In genomic region chr19:45780146-45780447, GRCh38 we compare ENCODE assay signal across 11 cellular contexts. TPM values are rescaled to one million over a fixed set of nuclear protein-coding genes. Genes with fewer than 3 reads are reported as not detected.
DNase-seq lines count a peak whose midpoint lies in the region; ATAC-seq and TF ChIP-seq lines count a peak whose summit lies in the region.
"Had no signal": no experiment of that assay in that cellular context is flagged by ENCODE, and none has a peak within 500 bp of the region (broad histone marks: within the 10 kb centered on the region; RNA-seq: fewer than 3 reads in every experiment).

No MANE protein-coding gene starts in this region.

- H3K9me3 Mint-ChIP-seq in WTC11, result no peaks in the 10 kb centered on the region
- H3K9me3 Mint-ChIP-seq: activated CD4-positive, alpha-beta memory T cell treated with anti-CD3 and anti-CD28 coated beads for 36 hours had no signal

- peaks cover 32% of the 10 kb centered on the region for H3K27me3 Mint-ChIP-seq in WTC11 (ENCODE audit: low read depth)

- H3K4me3 Mint-ChIP-seq in WTC11, result peak overlapping the region; percentile 78

- peaks cover 12% of the 10 kb centered on the region; the same call in 1 of the 2 replicates for H3K36me3 Mint-ChIP-seq in WTC11

- TF ChIP-seq CTCF in WTC11 (IDR thresholded peaks at IDR 0.05), result no peak
- no peak for TF ChIP-seq CTCF in thoracic aorta (IDR thresholded peaks at IDR 0.05)

- no peak overlapping the region for H3K27ac Mint-ChIP-seq in WTC11
- H3K27ac Mint-ChIP-seq: activated CD4-positive, alpha-beta memory T cell treated with anti-CD3 and anti-CD28 coated beads for 36 hours had no signal

- peaks cover 28% of the 10 kb centered on the region for H3K36me3 ChIP-seq in thoracic aorta

- H3K9me3 ChIP-seq in thoracic aorta, result no peaks in the 10 kb centered on the region
- H3K9me3 ChIP-seq: SJSA1 had no signal

- H3K4me3 ChIP-seq in thoracic aorta, result peak overlapping the region; percentile 91
- H3K4me3 ChIP-seq: SJSA1 had no signal

- ATAC-seq in WTC11 (no peak), left lobe of liver (peak; percentile 1), thoracic aorta (ENCODE audit: insufficient number of reproducible peaks, low FRiP score, low read depth) (no peak)

- POLR2A ChIA-PET in WTC11 (lab: Charles Lee), result interaction anchor here (5.4 kb wide), 1 partner anchor 10 kb away, joined by 70 read pairs; the partner anchor contains the start of gene SIX5

- no peaks in the 10 kb centered on the region for H3K27me3 ChIP-seq in thoracic aorta (replicated peaks; ENCODE audit: insufficient read depth)
- H3K27me3 ChIP-seq: SJSA1 had no signal

- peaks cover 33% of the 10 kb centered on the region for H3K4me1 Mint-ChIP-seq in WTC11

- peak overlapping the region; percentile 97 to 98 for H3K27ac ChIP-seq in thoracic aorta
- H3K27ac ChIP-seq: SJSA1 had no signal

- DNase-seq in NCI-H2196 (lab: John Stamatoyannopoulos, UW; ENCODE audit: unreplicated experiment) (peak; percentile 33), NCI-H2196 treated with DMSO at 0.1 percent for 48 hours (lab: John Stamatoyannopoulos, UW; ENCODE audit: unreplicated experiment) (no peak), WTC11 (ENCODE audit: low spot score) (peak; percentile 27), left lobe of liver (ENCODE audit: low spot score) (no peak), thoracic aorta (ENCODE audit: low spot score) (no peak), HPDE6-E6E7 (ENCODE audit: extremely low spot score) (no peak), GDM1 (lab: John Stamatoyannopoulos, UW) (no peak), NCI-H1436 (lab: John Stamatoyannopoulos, UW) (no peak)
- DNase-seq: GF-D8 had no signal

- CTCF ChIA-PET in WTC11 (lab: Charles Lee), result interaction anchor here (1.7 to 5.4 kb wide), 3 partner anchors 11 to 36 kb away, joined by 5 to 175 read pairs (median 30); partner anchors contain the start of genes RSPH6A and SIX5

- H3K4me1 ChIP-seq in thoracic aorta (ENCODE audit: control insufficient read depth in 1 of 2, low read depth in 2 of 2), result peaks cover 20 to 41% of the 10 kb centered on the region in 2 donors

TF ChIP-seq in WTC11, 78 proteins besides CTCF, POLR2A, EP300 and RAD21:
- TF ChIP-seq GTF2I (CRISPR knock-in tag; conservative IDR thresholded peaks at IDR 0.05), result no peak
- TF ChIP-seq ZNF263 (CRISPR knock-in tag; IDR thresholded peaks at IDR 0.05; ENCODE audit: low read depth), result no peak

RNA-seq across cellular contexts. Expression of gene DMPK, which starts 2.2 kb away (rescaled TPM):
- total RNA-seq in WTC11 (2021) (34.4 to 42.7 TPM (median 38.8 TPM) in 3 replicates), left lobe of liver (7.8 TPM), thoracic aorta (100 to 1,000 TPM; 212 to 227 TPM)

RNA-seq across cellular contexts. Expression of gene SIX5, which starts 11.0 kb away (rescaled TPM):
- total RNA-seq in WTC11 (2021) (26.0 to 37.0 TPM (median 36.5 TPM) in 3 replicates), left lobe of liver (12.1 TPM), thoracic aorta (10 to 100 TPM; 15.0 to 29.9 TPM)

RNA-seq across cellular contexts. Expression of gene DMWD, which starts 12.5 kb away (rescaled TPM):
- total RNA-seq in WTC11 (2021) (50.2 to 60.7 TPM (median 56.6 TPM) in 3 replicates), left lobe of liver (13.9 TPM), thoracic aorta (10 to 100 TPM; 79.1 to 91.1 TPM)

RNA-seq across cellular contexts. Expression of gene RSPH6A, which starts 35.0 kb away (rescaled TPM):
- total RNA-seq in WTC11 (2021), result 0.16 to 0.39 TPM (median 0.25 TPM) in 3 replicates
- not detected for total RNA-seq in left lobe of liver
- total RNA-seq in thoracic aorta, result not detected
- total RNA-seq: SJSA1 had no signal

RNA-seq across cellular contexts. Expression of gene MEIOSIN, which starts 46.9 kb away (rescaled TPM):
- total RNA-seq in WTC11 (2021) (0.11 to 0.23 TPM in 2 of 3 replicates, not detected in the other), left lobe of liver (not detected), thoracic aorta (not detected)
- total RNA-seq: activated CD4-positive, alpha-beta memory T cell treated with anti-CD3 and anti-CD28 coated beads for 36 hours; SJSA1 had no signal

Comparison
In these comparisons a context has a peak if more than half of its experiments do, and no peak if none do; other contexts are left out.
1. DNase-seq: peak in NCI-H2196 (single experiment) and WTC11 (single experiment); none in NCI-H2196 treated with DMSO at 0.1 percent for 48 hours (single experiment), left lobe of liver (single experiment), thoracic aorta (single experiment), HPDE6-E6E7 (single experiment), GDM1 (single experiment) and NCI-H1436 (single experiment).